ENCODE assay signal across 20 cellular contexts in genomic region chr10:33566426-33566825, GRCh38.
DNase-seq lines count a peak whose midpoint lies in the region; ATAC-seq and TF ChIP-seq lines count a peak whose summit lies in the region.
"Had no signal": no experiment of that assay in that cellular context is flagged by ENCODE, and none has a peak within 500 bp of the region (broad histone marks: within the 10 kb centered on the region; RNA-seq: fewer than 3 reads in every experiment).

No MANE protein-coding gene starts in this region.

- H3F3A ChIP-seq in GM23338 (replicated peaks; ENCODE audit: low read depth) = no peaks in the 10 kb centered on the region

- H3K36me3 Mint-ChIP-seq in GM23338 (ENCODE audit: low read depth) (peaks cover 5% of the 10 kb centered on the region; the same call in 2 of the 3 replicates), nephron (ENCODE audit: low read depth) (no peaks in the 10 kb centered on the region)
- H3K36me3 Mint-ChIP-seq: CD4-positive, CD25-positive, alpha-beta regulatory T cell had no signal

- H3K4me3 Mint-ChIP-seq in GM23338 (no peak overlapping the region), nephron (no peak overlapping the region)
- H3K4me3 Mint-ChIP-seq: B cell; CD4-positive, CD25-positive, alpha-beta regulatory T cell had no signal

- peaks cover 24% of the 10 kb centered on the region for H3K4me1 ChIP-seq in GM23338 (ENCODE audit: insufficient read depth)
- H3K4me1 ChIP-seq in breast epithelium = no peaks in the 10 kb centered on the region

- peak overlapping the region; percentile 61; the same call in 1 of the 2 replicates for H3K27ac Mint-ChIP-seq in GM23338
- H3K27ac Mint-ChIP-seq in nephron = peak overlapping the region in 2 of 3 experiments; percentile 10 to 37
- H3K27ac Mint-ChIP-seq: B cell; CD4-positive, CD25-positive, alpha-beta regulatory T cell had no signal

- no peaks in the 10 kb centered on the region for H3K79me2 ChIP-seq in GM23338 (replicated peaks; ENCODE audit: insufficient read depth)

- H3K4me1 Mint-ChIP-seq in GM23338 = peaks cover 21% of the 10 kb centered on the region
- peaks cover 9% of the 10 kb centered on the region for H3K4me1 Mint-ChIP-seq in nephron
- H3K4me1 Mint-ChIP-seq: B cell; CD4-positive, CD25-positive, alpha-beta regulatory T cell had no signal

- H3K36me3 ChIP-seq in GM23338 (ENCODE audit: insufficient read depth) = no peaks in the 10 kb centered on the region
- no peaks in the 10 kb centered on the region for H3K36me3 ChIP-seq in breast epithelium

- no peaks in the 10 kb centered on the region for H3K9me3 ChIP-seq in breast epithelium

- ATAC-seq in GM23338 (peak; percentile 83), HG02981 (IDR thresholded peaks at IDR 0.05; ENCODE audit: unreplicated experiment) (no peak)
- no peak for ATAC-seq in stimulated activated naive CD8-positive, alpha-beta T cell treated with anti-CD3 and anti-CD28 coated beads, Interleukin-15, Interleukin-2, amounts not matched to agents 100 U/mL and 50 U/mL, for 24 hours

- peak; percentile 51 for DNase-seq in GM23338 (ENCODE audit: low spot score)
- DNase-seq in RPMI8226 = peak; percentile 24
- DNase-seq in iPS DF 19.7 (ENCODE audit: low read depth, low spot score) = peak; percentile 60
- DNase-seq in posterior vena cava (ENCODE audit: low spot score) = no peak
- DNase-seq in breast epithelium (ENCODE audit: low spot score in 2 of 2) = no peak
- no peak for DNase-seq in stimulated activated naive CD8-positive, alpha-beta T cell treated with anti-CD3 and anti-CD28 coated beads, Interleukin-15, Interleukin-2, amounts not matched to agents 100 U/mL and 50 U/mL, for 24 hours
- DNase-seq: CD4-positive, CD25-positive, alpha-beta regulatory T cell; COR-L47; GDM1; HCEC 1CT; MM.1S; NCI-H1092; NCI-H2107; NCI-H2227 treated with DMSO at 0.1 percent for 48 hours; NCI-H510A treated with DMSO at 0.1 percent for 48 hours; NCI-H774; SW 1271 had no signal

- H3K27me3 ChIP-seq in GM23338 (ENCODE audit: insufficient read depth) (no peaks in the 10 kb centered on the region), breast epithelium (no peaks in the 10 kb centered on the region)

- no peak for TF ChIP-seq POLR2A in breast epithelium (IDR thresholded peaks at IDR 0.05)

- no peak overlapping the region for H3K4me2 ChIP-seq in GM23338

- no peak overlapping the region for H2AFZ ChIP-seq in GM23338

- H4K20me1 ChIP-seq in GM23338 (replicated peaks; ENCODE audit: insufficient read depth) = no peaks in the 10 kb centered on the region

- intact Hi-C loops in posterior vena cava (cut with DNase I) = no loop called here
- intact Hi-C loops in breast epithelium (cut with DNase I; ENCODE audit: low total_unique reads) = no loop called here

- H3K27me3 Mint-ChIP-seq in GM23338 (ENCODE audit: insufficient read depth, low read depth, poor library complexity) (peaks cover 3% of the 10 kb centered on the region), nephron (ENCODE audit: low read depth) (peaks cover 3% of the 10 kb centered on the region)
- H3K27me3 Mint-ChIP-seq: B cell; CD4-positive, CD25-positive, alpha-beta regulatory T cell had no signal

- H3K4me3 ChIP-seq in GM23338 (no peak overlapping the region), breast epithelium (no peak overlapping the region)

- TF ChIP-seq CTCF in GM23338 (conservative IDR thresholded peaks at IDR 0.05; ENCODE audit: low read depth in 2 of 2) (no peak), nephron (IDR thresholded peaks at IDR 0.05; ENCODE audit: unreplicated experiment in 3 of 3) (no peak), breast epithelium (IDR thresholded peaks at IDR 0.05) (no peak)

- H3K27ac ChIP-seq in GM23338 (ENCODE audit: low read depth) (0 out of 2 replicates have a peak overlapping the region, but pooled peaks have one; percentile 39), breast epithelium (no peak overlapping the region)

- peaks cover 6% of the 10 kb centered on the region; the same call in 1 of the 2 replicates for H3K9me2 ChIP-seq in GM23338 (ENCODE audit: insufficient read depth)

- H3K9me3 Mint-ChIP-seq in GM23338 = no peaks in the 10 kb centered on the region; the same call in 2 of the 3 replicates
- no peaks in the 10 kb centered on the region for H3K9me3 Mint-ChIP-seq in nephron

TF ChIP-seq in GM23338, 12 proteins besides CTCF, POLR2A, EP300 and RAD21:
- TF ChIP-seq STAT1 (IDR thresholded peaks at IDR 0.05; ENCODE audit: unreplicated experiment) = no peak
- TF ChIP-seq JUNB (IDR thresholded peaks at IDR 0.05; ENCODE audit: unreplicated experiment) = no peak
- TF ChIP-seq ETS1 (IDR thresholded peaks at IDR 0.05) = peak; percentile 42; the same call in 1 of the 2 replicates

Comparison
In these comparisons a context has a peak if more than half of its experiments do, and no peak if none do; other contexts are left out.
1. DNase-seq: peak in GM23338 (single experiment), RPMI8226 (single experiment) and iPS DF 19.7 (single experiment); none in posterior vena cava (single experiment), breast epithelium (0 of 2) and stimulated activated naive CD8-positive, alpha-beta T cell treated with anti-CD3 and anti-CD28 coated beads, Interleukin-15, Interleukin-2, amounts not matched to agents 100 U/mL and 50 U/mL, for 24 hours (single experiment).